ENCODE assay signal across 29 cellular contexts in the genomic region with DNA sequence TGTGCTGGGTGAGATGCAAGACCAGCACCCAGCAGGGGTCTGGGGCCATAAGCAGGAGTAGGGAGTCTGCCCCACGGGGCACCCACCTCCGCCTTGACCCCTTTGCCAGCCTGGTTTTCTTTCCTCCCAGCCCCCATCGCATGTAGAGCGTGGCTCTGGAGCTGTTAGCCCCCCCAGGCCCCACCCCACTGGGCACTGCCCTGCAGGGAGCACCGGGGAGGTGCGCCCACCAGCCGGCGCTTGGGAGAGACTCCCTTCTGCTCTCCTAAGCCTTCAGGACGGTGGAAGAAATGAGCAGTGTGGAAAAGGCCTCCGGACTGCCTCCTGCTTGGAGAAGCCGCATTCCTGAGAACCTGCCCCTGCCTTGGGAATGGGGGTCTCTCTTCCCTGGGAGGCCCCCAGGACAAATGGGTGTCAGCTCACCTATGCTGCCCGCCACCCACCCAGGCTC.
"Had no signal": no experiment of that assay in that cellular context is flagged by ENCODE, and none has a peak within 500 bp of the region (broad histone marks: within the 10 kb centered on the region; RNA-seq: fewer than 3 reads in every experiment).

No MANE protein-coding gene starts in this region.

- H3K4me1 ChIP-seq: adrenal gland, body of pancreas, prostate gland, uterus had no signal

- H3K36me3 ChIP-seq: adrenal gland, neutrophil, prostate gland, thoracic aorta, uterus, WERI-Rb-1 had no signal

- H3K27me3 Mint-ChIP-seq: activated CD4-positive, alpha-beta memory T cell treated with anti-CD3 and anti-CD28 coated beads, Interleukin-2, amount 10 ng/mL, durations not matched to agents 7 days and 5 days had no signal

- H3K27ac ChIP-seq: adrenal gland, body of pancreas, neutrophil, prostate gland, thoracic aorta, uterus, WERI-Rb-1 had no signal

- H3K27ac Mint-ChIP-seq: activated CD4-positive, alpha-beta memory T cell treated with anti-CD3 and anti-CD28 coated beads, Interleukin-2, amount 10 ng/mL, durations not matched to agents 7 days and 5 days; activated naive CD4-positive, alpha-beta T cell treated with anti-CD3 and anti-CD28 coated beads, Interleukin-2, amount 50 U/mL, for 72 hours; activated T-helper 17 cell treated with anti-CD3 and anti-CD28 coated beads, Interleukin-2, amount 50 U/mL, for 72 hours; immature natural killer cell; memory B cell; nephron progenitor cell; T-helper 1 cell treated with Interleukin-12 subunit alpha and Interleukin-12 subunit beta and Interleukin-4 antibody, amounts not matched to agents 30 μg/mL and 1 μg/mL, for 36 hours had no signal

- H3K27me3 ChIP-seq: body of pancreas, uterus had no signal

- H3K4me3 ChIP-seq: adrenal gland, body of pancreas, mucosa of descending colon, prostate gland, thoracic aorta, uterus had no signal

- DNase-seq: activated CD4-positive, alpha-beta memory T cell treated with anti-CD3 and anti-CD28 coated beads, Interleukin-2, amount 10 ng/mL, durations not matched to agents 7 days and 5 days; activated CD4-positive, alpha-beta T cell treated with anti-CD3 and anti-CD28 coated beads for 48 hours; activated naive CD4-positive, alpha-beta T cell; activated T-cell treated with anti-CD3 and anti-CD28 coated beads, Interleukin-2, amount 50 U/mL, for 4 hours; aorta; foreskin fibroblast; hypothalamus; immature natural killer cell; mucosa of descending colon; nephron progenitor cell; stimulated activated CD4-positive, alpha-beta T cell treated with anti-CD3 and anti-CD28 coated beads, Interleukin-12 subunit alpha, Interleukin-12 subunit beta, amount 100 ng/mL, for 4 hours; stimulated activated CD4-positive, alpha-beta T cell treated with anti-CD3 and anti-CD28 coated beads, Interleukin-4, amount 100 ng/mL, for 1 hour; stimulated activated naive CD8-positive, alpha-beta T cell treated with anti-CD3 and anti-CD28 coated beads, Interleukin-15, Interleukin-2, amounts not matched to agents 100 U/mL and 50 U/mL, for 24 hours; SW 1271; T-helper 9 cell; trophoblast cell; uterus; WERI-Rb-1 had no signal

- H3K4me3 Mint-ChIP-seq: activated CD4-positive, alpha-beta memory T cell treated with anti-CD3 and anti-CD28 coated beads, Interleukin-2, amount 10 ng/mL, durations not matched to agents 7 days and 5 days; activated T-cell treated with anti-CD3 and anti-CD28 coated beads, Interleukin-2, amount 50 U/mL, for 4 hours; activated T-helper 17 cell treated with anti-CD3 and anti-CD28 coated beads, Interleukin-2, amount 50 U/mL, for 72 hours; immature natural killer cell; memory B cell; nephron progenitor cell; T-helper 1 cell treated with Interleukin-12 subunit alpha and Interleukin-12 subunit beta and Interleukin-4 antibody, amounts not matched to agents 30 μg/mL and 1 μg/mL, for 36 hours had no signal

- H3K9me3 Mint-ChIP-seq: activated CD4-positive, alpha-beta memory T cell treated with anti-CD3 and anti-CD28 coated beads, Interleukin-2, amount 10 ng/mL, durations not matched to agents 7 days and 5 days; activated naive CD4-positive, alpha-beta T cell treated with anti-CD3 and anti-CD28 coated beads, Interleukin-2, amount 50 U/mL, for 72 hours; activated T-cell treated with anti-CD3 and anti-CD28 coated beads, Interleukin-2, amount 50 U/mL, for 4 hours; activated T-helper 17 cell treated with anti-CD3 and anti-CD28 coated beads, Interleukin-2, amount 50 U/mL, for 72 hours; immature natural killer cell; memory B cell; nephron progenitor cell; T-helper 1 cell treated with Interleukin-12 subunit alpha and Interleukin-12 subunit beta and Interleukin-4 antibody, amounts not matched to agents 30 μg/mL and 1 μg/mL, for 36 hours had no signal

- H3K4me1 Mint-ChIP-seq: activated CD4-positive, alpha-beta memory T cell treated with anti-CD3 and anti-CD28 coated beads, Interleukin-2, amount 10 ng/mL, durations not matched to agents 7 days and 5 days; activated T-helper 17 cell treated with anti-CD3 and anti-CD28 coated beads, Interleukin-2, amount 50 U/mL, for 72 hours; immature natural killer cell had no signal

- H3K36me3 Mint-ChIP-seq: activated naive CD4-positive, alpha-beta T cell treated with anti-CD3 and anti-CD28 coated beads, Interleukin-2, amount 50 U/mL, for 72 hours; immature natural killer cell; memory B cell had no signal

- ATAC-seq: activated CD4-positive, CD25-positive, alpha-beta regulatory T cell treated with anti-CD3 and anti-CD28 coated beads, Interleukin-2, amount 50 U/mL, for 24 hours; activated naive CD4-positive, alpha-beta T cell treated with anti-CD3 and anti-CD28 coated beads, Interleukin-2, amount 50 U/mL, for 72 hours; activated T-cell treated with anti-CD3 and anti-CD28 coated beads, Interleukin-2, amount 50 U/mL, for 4 hours; activated T-helper 17 cell treated with anti-CD3 and anti-CD28 coated beads, Interleukin-2, amount 50 U/mL, for 72 hours; body of pancreas; esophagus mucosa; mucosa of descending colon; stimulated activated naive CD8-positive, alpha-beta T cell treated with anti-CD3 and anti-CD28 coated beads, Interleukin-15, Interleukin-2, amounts not matched to agents 100 U/mL and 50 U/mL, for 24 hours had no signal

- H3K9me3 ChIP-seq: adrenal gland, body of pancreas, mucosa of descending colon, neutrophil, prostate gland, thoracic aorta, uterus had no signal
